8 cellular contexts compared by ENCODE assay signal in the genomic region with DNA sequence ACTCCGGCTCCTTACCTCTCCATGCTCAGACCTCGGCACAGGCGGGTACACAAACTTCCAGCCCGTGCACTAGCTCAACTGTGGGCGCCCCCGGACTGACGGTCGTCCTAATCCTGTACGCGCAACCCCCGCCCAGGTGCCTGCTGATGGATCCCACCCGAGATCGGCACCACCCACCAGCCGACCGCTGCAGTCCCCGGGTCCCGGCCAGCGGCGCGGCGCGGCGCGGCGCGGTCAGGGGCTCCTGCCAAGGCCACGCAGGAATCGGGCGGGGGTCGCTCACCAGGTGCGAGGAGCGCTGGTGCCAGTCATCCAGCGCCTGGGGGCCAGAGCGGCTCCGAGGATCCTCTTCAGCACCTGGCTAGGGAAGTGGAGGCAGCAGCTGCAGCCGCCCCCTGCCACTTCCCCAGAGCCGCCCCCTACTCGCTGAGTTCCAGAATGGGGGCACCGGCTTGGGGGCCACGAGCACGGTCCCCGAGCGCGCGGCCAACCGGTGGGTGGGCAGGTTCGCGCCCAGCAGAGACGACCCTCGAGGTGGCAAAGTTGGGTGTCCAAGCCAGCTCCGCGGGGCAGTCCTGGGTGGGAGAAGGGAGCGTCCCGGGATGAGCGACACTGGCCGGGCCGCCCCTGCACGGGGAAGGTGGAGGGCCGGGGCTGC. TPM values are rescaled to one million over a fixed set of nuclear protein-coding genes. Genes with fewer than 3 reads are reported as not detected.
DNase-seq lines count a peak whose midpoint lies in the region; ATAC-seq, FAIRE-seq and TF ChIP-seq lines count a peak whose summit lies in the region.

No MANE protein-coding gene starts in this region.

- H3K9me3 ChIP-seq in hepatocyte (ENCODE audit: low read depth), result no peaks in the 10 kb centered on the region
- no peaks in the 10 kb centered on the region for H3K9me3 ChIP-seq in small intestine (ENCODE audit: control insufficient read depth, low read depth)

- peaks cover 20% of the 10 kb centered on the region for H3K4me1 Mint-ChIP-seq in GM23338
- no peaks in the 10 kb centered on the region for H3K4me1 Mint-ChIP-seq in activated T-helper 1 cell treated with anti-CD3 and anti-CD28 coated beads, Interleukin-12 subunit alpha, Interleukin-12 subunit beta, Interleukin-2, Interleukin-4 antibody, amounts not matched to agents 30 ng/mL and 10 ng/mL and 1 ng/mL, durations not matched to agents 14 hours and 24 hours and 36 hours (ENCODE audit: low read depth)
- H3K4me1 Mint-ChIP-seq in activated CD4-positive, alpha-beta T cell treated with anti-CD3 and anti-CD28 coated beads, Interleukin-2, amount 10 ng/mL, durations not matched to agents 7 days and 5 days, result peaks cover 4% of the 10 kb centered on the region

- H2AFZ ChIP-seq in GM23338, result peak overlapping the region; percentile 49
- H2AFZ ChIP-seq in hepatocyte, result peak overlapping the region; percentile 67

- peak overlapping the region; percentile 74 for H3K4me3 Mint-ChIP-seq in GM23338
- H3K4me3 Mint-ChIP-seq in activated T-helper 1 cell treated with anti-CD3 and anti-CD28 coated beads, Interleukin-12 subunit alpha, Interleukin-12 subunit beta, Interleukin-2, Interleukin-4 antibody, amounts not matched to agents 30 ng/mL and 10 ng/mL and 1 ng/mL, durations not matched to agents 14 hours and 24 hours and 36 hours, result peak overlapping the region; percentile 26
- no peak overlapping the region for H3K4me3 Mint-ChIP-seq in activated CD4-positive, alpha-beta T cell treated with anti-CD3 and anti-CD28 coated beads, Interleukin-2, amount 10 ng/mL, durations not matched to agents 7 days and 5 days

- DNase-seq in GM23338 (ENCODE audit: low spot score), result peak; percentile 63
- no peak for DNase-seq in activated T-helper 1 cell treated with anti-CD3 and anti-CD28 coated beads, Interleukin-12 subunit alpha, Interleukin-12 subunit beta, Interleukin-2, Interleukin-4 antibody, amounts not matched to agents 30 ng/mL and 10 ng/mL and 1 ng/mL, durations not matched to agents 14 hours and 24 hours and 36 hours (ENCODE audit: low spot score)
- peak; percentile 27 for DNase-seq in hepatocyte (ENCODE audit: low spot score)
- DNase-seq in small intestine, result no peak
- no peak for DNase-seq in activated CD4-positive, alpha-beta T cell treated with anti-CD3 and anti-CD28 coated beads, Interleukin-2, amount 10 ng/mL, durations not matched to agents 7 days and 5 days
- no peak for DNase-seq in putamen (ENCODE audit: low spot score)
- DNase-seq in germinal center (ENCODE audit: low spot score), result no peak
- DNase-seq in kidney glomerular epithelial cell (lab: John Stamatoyannopoulos, UW), result no peak

- POLR2A ChIA-PET in activated CD4-positive, alpha-beta T cell treated with anti-CD3 and anti-CD28 coated beads, Interleukin-2, amount 10 ng/mL, durations not matched to agents 7 days and 5 days (lab: Charles Lee), result no interaction called here

- H3K27me3 ChIP-seq in GM23338 (ENCODE audit: insufficient read depth) (no peaks in the 10 kb centered on the region; the same call in 1 of the 2 replicates), hepatocyte (peaks cover 5% of the 10 kb centered on the region), small intestine (ENCODE audit: control insufficient read depth in 2 of 2, insufficient read depth in 2 of 2, low read length in 2 of 2) (peaks cover 0 to 3% of the 10 kb centered on the region in 2 donors)

- peaks cover 14% of the 10 kb centered on the region; the same call in 1 of the 2 replicates for H3K79me2 ChIP-seq in GM23338 (replicated peaks; ENCODE audit: insufficient read depth)
- H3K79me2 ChIP-seq in hepatocyte, result peaks cover 63% of the 10 kb centered on the region

- H3K9me2 ChIP-seq in GM23338 (ENCODE audit: insufficient read depth) (no peaks in the 10 kb centered on the region), hepatocyte (replicated peaks; ENCODE audit: insufficient read depth) (no peaks in the 10 kb centered on the region)

- no peaks in the 10 kb centered on the region for H3F3A ChIP-seq in GM23338 (replicated peaks; ENCODE audit: low read depth)

- intact Hi-C loops in activated T-helper 1 cell treated with anti-CD3 and anti-CD28 coated beads, Interleukin-12 subunit alpha, Interleukin-12 subunit beta, Interleukin-2, Interleukin-4 antibody, amounts not matched to agents 30 ng/mL and 10 ng/mL and 1 ng/mL, durations not matched to agents 14 hours and 24 hours and 36 hours (cut with micrococcal nuclease), result loop anchor here (10.0 kb wide), 1 partner anchor 181 kb away; no protein-coding TSS in a partner anchor

- H3K27me3 Mint-ChIP-seq in GM23338 (ENCODE audit: insufficient read depth, low read depth, poor library complexity), result peaks cover 5% of the 10 kb centered on the region
- H3K27me3 Mint-ChIP-seq in activated T-helper 1 cell treated with anti-CD3 and anti-CD28 coated beads, Interleukin-12 subunit alpha, Interleukin-12 subunit beta, Interleukin-2, Interleukin-4 antibody, amounts not matched to agents 30 ng/mL and 10 ng/mL and 1 ng/mL, durations not matched to agents 14 hours and 24 hours and 36 hours (ENCODE audit: insufficient read depth), result peaks cover 18% of the 10 kb centered on the region
- H3K27me3 Mint-ChIP-seq in activated CD4-positive, alpha-beta T cell treated with anti-CD3 and anti-CD28 coated beads, Interleukin-2, amount 10 ng/mL, durations not matched to agents 7 days and 5 days, result peaks cover 28% of the 10 kb centered on the region

- H4K20me1 ChIP-seq in GM23338 (replicated peaks; ENCODE audit: insufficient read depth) (peaks cover 8% of the 10 kb centered on the region; the same call in 1 of the 2 replicates), hepatocyte (ENCODE audit: insufficient read depth, poor library complexity, severe bottlenecking) (no peaks in the 10 kb centered on the region)

- H3K4me3 ChIP-seq in GM23338 (peak overlapping the region; percentile 95), hepatocyte (peak overlapping the region; percentile 95), small intestine (ENCODE audit: low read depth in 1 of 2, low read length in 2 of 2) (peak overlapping the region; percentile 51 to 97)

- peaks cover 12% of the 10 kb centered on the region for H3K36me3 Mint-ChIP-seq in GM23338 (ENCODE audit: low read depth)
- H3K36me3 Mint-ChIP-seq in activated T-helper 1 cell treated with anti-CD3 and anti-CD28 coated beads, Interleukin-12 subunit alpha, Interleukin-12 subunit beta, Interleukin-2, Interleukin-4 antibody, amounts not matched to agents 30 ng/mL and 10 ng/mL and 1 ng/mL, durations not matched to agents 14 hours and 24 hours and 36 hours (ENCODE audit: low read depth), result no peaks in the 10 kb centered on the region
- peaks cover 2% of the 10 kb centered on the region for H3K36me3 Mint-ChIP-seq in activated CD4-positive, alpha-beta T cell treated with anti-CD3 and anti-CD28 coated beads, Interleukin-2, amount 10 ng/mL, durations not matched to agents 7 days and 5 days (ENCODE audit: low read depth)

- TF ChIP-seq CTCF in GM23338 (conservative IDR thresholded peaks at IDR 0.05; ENCODE audit: low read depth in 2 of 2), result no peak
- no peak for TF ChIP-seq CTCF in hepatocyte (IDR thresholded peaks at IDR 0.05; ENCODE audit: poor library complexity)

- ATAC-seq in GM23338, result peak; percentile 45

- H3K4me1 ChIP-seq in GM23338 (ENCODE audit: insufficient read depth), result peaks cover 12% of the 10 kb centered on the region
- peaks cover 10% of the 10 kb centered on the region for H3K4me1 ChIP-seq in hepatocyte (ENCODE audit: insufficient read depth)
- H3K4me1 ChIP-seq in small intestine (ENCODE audit: control insufficient read depth in 2 of 2, insufficient read depth in 1 of 2, low read depth in 1 of 2, low read length in 1 of 2), result no peaks in the 10 kb centered on the region

- no peak for FAIRE-seq in small intestine (lab: Jason Lieb, UNC)

- H3K27ac ChIP-seq in GM23338 (ENCODE audit: low read depth) (no peak overlapping the region), hepatocyte (peak overlapping the region; percentile 61), small intestine (ENCODE audit: low read depth in 1 of 2, low read length in 1 of 2) (peak overlapping the region; percentile 53 to 70)

- no peaks in the 10 kb centered on the region for H3K9me3 Mint-ChIP-seq in GM23338
- no peaks in the 10 kb centered on the region for H3K9me3 Mint-ChIP-seq in activated T-helper 1 cell treated with anti-CD3 and anti-CD28 coated beads, Interleukin-12 subunit alpha, Interleukin-12 subunit beta, Interleukin-2, Interleukin-4 antibody, amounts not matched to agents 30 ng/mL and 10 ng/mL and 1 ng/mL, durations not matched to agents 14 hours and 24 hours and 36 hours
- H3K9me3 Mint-ChIP-seq in activated CD4-positive, alpha-beta T cell treated with anti-CD3 and anti-CD28 coated beads, Interleukin-2, amount 10 ng/mL, durations not matched to agents 7 days and 5 days, result no peaks in the 10 kb centered on the region

- H3K36me3 ChIP-seq in GM23338 (ENCODE audit: insufficient read depth) (no peaks in the 10 kb centered on the region), hepatocyte (replicated peaks; ENCODE audit: insufficient read depth, low read depth) (no peaks in the 10 kb centered on the region), small intestine (ENCODE audit: control insufficient read depth in 2 of 2, insufficient read depth in 2 of 2, low read length in 2 of 2) (no peaks in the 10 kb centered on the region)

- under 1% methylated on average over 47 of the region's 59 CpGs for WGBS in hepatocyte (ENCODE audit: low lambda C conversion rate, missing lambda C conversion rate)
- 1 to 3% (median 1%) methylated on average over 56 to 59 of the region's 59 CpGs for WGBS in small intestine, 3 donors

- CTCF ChIA-PET in activated CD4-positive, alpha-beta T cell treated with anti-CD3 and anti-CD28 coated beads, Interleukin-2, amount 10 ng/mL, durations not matched to agents 7 days and 5 days (lab: Charles Lee), result no interaction called here

- H3K4me2 ChIP-seq in GM23338 (peak overlapping the region; percentile 97), hepatocyte (peak overlapping the region; percentile 96)

- no peak overlapping the region for H3K27ac Mint-ChIP-seq in GM23338
- no peak overlapping the region for H3K27ac Mint-ChIP-seq in activated T-helper 1 cell treated with anti-CD3 and anti-CD28 coated beads, Interleukin-12 subunit alpha, Interleukin-12 subunit beta, Interleukin-2, Interleukin-4 antibody, amounts not matched to agents 30 ng/mL and 10 ng/mL and 1 ng/mL, durations not matched to agents 14 hours and 24 hours and 36 hours
- no peak overlapping the region for H3K27ac Mint-ChIP-seq in activated CD4-positive, alpha-beta T cell treated with anti-CD3 and anti-CD28 coated beads, Interleukin-2, amount 10 ng/mL, durations not matched to agents 7 days and 5 days

RNA-seq across cellular contexts. Expression of a gene that starts 0.4 kb away (rescaled TPM):
- 6.9 and 8.1 TPM in 2 replicates for total RNA-seq in GM23338 (2014; rRNA removed; shearing (Covaris generic))
- polyA plus RNA-seq in GM23338 (2016; fragmentation: Nextera tagmentation; extraction: Ambion mirVana) (1.8 and 2.1 TPM in 2 replicates), hepatocyte (10.7 and 14.8 TPM in 2 replicates), small intestine (1 to 10 TPM in 1 of 3 donors, under 1 TPM in 2; 0.45 to 1.9 (median 0.54) TPM)
- total RNA-seq in activated T-helper 1 cell treated with anti-CD3 and anti-CD28 coated beads, Interleukin-12 subunit alpha, Interleukin-12 subunit beta, Interleukin-2, Interleukin-4 antibody, amounts not matched to agents 30 ng/mL and 10 ng/mL and 1 ng/mL, durations not matched to agents 14 hours and 24 hours and 36 hours, result 0.12 TPM in 1 of 2 replicates, not detected in the other
- 21.7 and 27.0 TPM in 2 replicates for total RNA-seq in hepatocyte
- total RNA-seq in activated CD4-positive, alpha-beta T cell treated with anti-CD3 and anti-CD28 coated beads, Interleukin-2, amount 10 ng/mL, durations not matched to agents 7 days and 5 days, result under 1 TPM; 0.12 TPM

Comparison
In these comparisons a context has a peak if more than half of its experiments do, and no peak if none do; other contexts are left out.
1. DNase-seq: peak in GM23338 (single experiment) and hepatocyte (single experiment); none in activated T-helper 1 cell treated with anti-CD3 and anti-CD28 coated beads, Interleukin-12 subunit alpha, Interleukin-12 subunit beta, Interleukin-2, Interleukin-4 antibody, amounts not matched to agents 30 ng/mL and 10 ng/mL and 1 ng/mL, durations not matched to agents 14 hours and 24 hours and 36 hours (single experiment), small intestine (single experiment), activated CD4-positive, alpha-beta T cell treated with anti-CD3 and anti-CD28 coated beads, Interleukin-2, amount 10 ng/mL, durations not matched to agents 7 days and 5 days (single experiment), putamen (single experiment), germinal center (single experiment) and kidney glomerular epithelial cell (single experiment).
2. Peak in every context shown above with its lines, with median percentiles within 50 percentile points of each other: H3K4me3 ChIP-seq.